18 cellular contexts compared by ENCODE assay signal in the genomic region with DNA sequence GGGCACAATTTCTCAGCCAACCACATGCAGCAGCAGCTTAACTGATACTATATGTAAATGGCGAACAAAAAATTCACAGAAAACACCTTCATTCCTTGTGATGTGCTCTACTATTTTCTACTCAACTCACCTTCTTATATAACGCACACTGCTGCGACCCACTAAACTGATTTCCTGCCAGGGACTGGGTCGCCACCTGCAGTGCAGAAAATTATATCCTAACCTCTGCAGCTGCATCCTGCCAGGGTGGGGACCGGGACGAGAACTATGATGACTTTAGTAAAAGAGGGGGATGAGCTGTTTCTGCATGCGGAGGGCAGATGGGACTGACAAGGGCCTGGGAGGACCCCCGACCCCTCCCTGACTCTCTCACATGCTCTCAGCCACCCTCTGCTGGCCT. TPM values are rescaled to one million over a fixed set of nuclear protein-coding genes. Genes with fewer than 3 reads are reported as not detected.
DNase-seq lines count a peak whose midpoint lies in the region; TF ChIP-seq lines count a peak whose summit lies in the region.
"Had no signal": no experiment of that assay in that cellular context is flagged by ENCODE, and none has a peak within 500 bp of the region (broad histone marks: within the 10 kb centered on the region; RNA-seq: fewer than 3 reads in every experiment).

No MANE protein-coding gene starts in this region.

- H3K27ac Mint-ChIP-seq in activated CD4-positive, alpha-beta memory T cell treated with anti-CD3 and anti-CD28 coated beads, Interleukin-2, amount 10 ng/mL, durations not matched to agents 7 days and 5 days, result no peak overlapping the region
- H3K27ac Mint-ChIP-seq: CD14-positive monocyte had no signal

- no peaks in the 10 kb centered on the region for H3K4me1 ChIP-seq in effector memory CD4-positive, alpha-beta T cell (ENCODE audit: control insufficient read depth, insufficient read depth, low read length, poor library complexity, severe bottlenecking)

- no peak overlapping the region for H3K4me3 Mint-ChIP-seq in activated CD4-positive, alpha-beta memory T cell treated with anti-CD3 and anti-CD28 coated beads, Interleukin-2, amount 10 ng/mL, durations not matched to agents 7 days and 5 days
- H3K4me3 Mint-ChIP-seq: CD14-positive monocyte, T-helper 17 cell had no signal

- H3K27me3 ChIP-seq in neural cell (ENCODE audit: insufficient read depth, low read depth, low read length), result no peaks in the 10 kb centered on the region
- no peaks in the 10 kb centered on the region for H3K27me3 ChIP-seq in effector memory CD4-positive, alpha-beta T cell (replicated peaks; ENCODE audit: control insufficient read depth, insufficient read depth, low read length, poor library complexity, severe bottlenecking)

- H3K4me1 Mint-ChIP-seq in activated CD4-positive, alpha-beta memory T cell treated with anti-CD3 and anti-CD28 coated beads, Interleukin-2, amount 10 ng/mL, durations not matched to agents 7 days and 5 days, result no peaks in the 10 kb centered on the region
- H3K4me1 Mint-ChIP-seq: CD14-positive monocyte had no signal

- H4K20me1 ChIP-seq in neural cell (ENCODE audit: insufficient read depth), result no peaks in the 10 kb centered on the region

- H3F3A ChIP-seq in neural cell (ENCODE audit: insufficient read depth, low read length, poor library complexity, severe bottlenecking), result no peaks in the 10 kb centered on the region

- H3K9me2 ChIP-seq in neural cell (ENCODE audit: insufficient read depth, low read length), result no peaks in the 10 kb centered on the region

- TF ChIP-seq RAD21 in neural cell (conservative IDR thresholded peaks at IDR 0.05), result peak; percentile 64

- no peaks in the 10 kb centered on the region for H3K36me3 ChIP-seq in neural cell (ENCODE audit: insufficient read depth, low read length)
- no peaks in the 10 kb centered on the region for H3K36me3 ChIP-seq in effector memory CD4-positive, alpha-beta T cell (ENCODE audit: control insufficient read depth, insufficient read depth, low read length)
- H3K36me3 ChIP-seq: SJCRH30 had no signal

- in situ Hi-C loops in ACHN (cut with HindIII; ENCODE audit: low pct_ligation_motif_present, low pct_unique_long_range_greater_than_20kb, low sequenced_read_pairs), result no loop called here

- no peaks in the 10 kb centered on the region for H3K9me3 ChIP-seq in neural cell (ENCODE audit: low read length)
- H3K9me3 ChIP-seq in effector memory CD4-positive, alpha-beta T cell (ENCODE audit: control insufficient read depth, low read length), result no peaks in the 10 kb centered on the region
- H3K9me3 ChIP-seq: SJCRH30 had no signal

- H3K79me2 ChIP-seq in neural cell (replicated peaks; ENCODE audit: insufficient read depth, low read length), result no peaks in the 10 kb centered on the region

- CTCF ChIA-PET in activated CD4-positive, alpha-beta memory T cell treated with anti-CD3 and anti-CD28 coated beads, Interleukin-2, amount 10 ng/mL, durations not matched to agents 7 days and 5 days (lab: Charles Lee), result no interaction called here

- no peak overlapping the region for H2AFZ ChIP-seq in neural cell (ENCODE audit: low read depth, low read length)
- H2AFZ ChIP-seq: GM23248 had no signal

- H3K9ac ChIP-seq in neural cell (ENCODE audit: low read length), result peak overlapping the region; percentile 38
- H3K9ac ChIP-seq: GM23248 had no signal

- peak; percentile 57 for TF ChIP-seq CTCF in neural cell (IDR thresholded peaks at IDR 0.05; ENCODE audit: poor library complexity, severe bottlenecking)

- POLR2A ChIA-PET in activated CD4-positive, alpha-beta memory T cell treated with anti-CD3 and anti-CD28 coated beads, Interleukin-2, amount 10 ng/mL, durations not matched to agents 7 days and 5 days (lab: Charles Lee), result no interaction called here

- peak overlapping the region; percentile 55 for H3K27ac ChIP-seq in neural cell (ENCODE audit: low read length)
- H3K27ac ChIP-seq in effector memory CD4-positive, alpha-beta T cell (ENCODE audit: insufficient read depth, low read length, poor library complexity, severe bottlenecking), result no peak overlapping the region
- H3K27ac ChIP-seq: GM23248, SJCRH30 had no signal

- H3K4me2 ChIP-seq in neural cell (ENCODE audit: low read length), result no peak overlapping the region

- no peaks in the 10 kb centered on the region for H3K9me3 Mint-ChIP-seq in activated CD4-positive, alpha-beta memory T cell treated with anti-CD3 and anti-CD28 coated beads, Interleukin-2, amount 10 ng/mL, durations not matched to agents 7 days and 5 days
- H3K9me3 Mint-ChIP-seq: CD14-positive monocyte had no signal

- DNase-seq in COR-L47 (lab: John Stamatoyannopoulos, UW) (peak; percentile 68), NCI-H69 (lab: John Stamatoyannopoulos, UW) (peak; percentile 59), ACHN (no peak)
- peak; percentile 57 for DNase-seq in Jurkat, Clone E6-1 (ENCODE audit: low read depth, low spot score)
- no peak for DNase-seq in activated CD4-positive, alpha-beta memory T cell treated with anti-CD3 and anti-CD28 coated beads, Interleukin-2, amount 10 ng/mL, durations not matched to agents 7 days and 5 days
- DNase-seq in effector memory CD4-positive, alpha-beta T cell, result no peak
- DNase-seq: EL, GM23248, NCI-H1105 treated with DMSO at 0.1 percent for 48 hours, NCI-H1930, NCI-H446 treated with DMSO at 0.1 percent for 48 hours, NCI-H774, SJCRH30, T-helper 17 cell had no signal

- H3K4me3 ChIP-seq in Jurkat, Clone E6-1 (ENCODE audit: low read length), result no peak overlapping the region
- no peak overlapping the region for H3K4me3 ChIP-seq in neural cell (ENCODE audit: low read length)
- H3K4me3 ChIP-seq in effector memory CD4-positive, alpha-beta T cell (ENCODE audit: insufficient read depth, low read depth, low read length, poor library complexity, severe bottlenecking), result no peak overlapping the region
- H3K4me3 ChIP-seq: GM12878, GM23248, K562, SJCRH30 had no signal

- H3K27me3 Mint-ChIP-seq in activated CD4-positive, alpha-beta memory T cell treated with anti-CD3 and anti-CD28 coated beads, Interleukin-2, amount 10 ng/mL, durations not matched to agents 7 days and 5 days, result no peaks in the 10 kb centered on the region

- no peaks in the 10 kb centered on the region for H3K36me3 Mint-ChIP-seq in activated CD4-positive, alpha-beta memory T cell treated with anti-CD3 and anti-CD28 coated beads, Interleukin-2, amount 10 ng/mL, durations not matched to agents 7 days and 5 days (ENCODE audit: low read depth)
- H3K36me3 Mint-ChIP-seq: CD14-positive monocyte had no signal

- TF ChIP-seq EP300 in neural cell (conservative IDR thresholded peaks at IDR 0.05; ENCODE audit: poor library complexity, severe bottlenecking), result no peak

TF ChIP-seq in neural cell, 6 proteins besides CTCF, POLR2A, EP300 and RAD21:
- peak; percentile 59 for TF ChIP-seq SMC3 (conservative IDR thresholded peaks at IDR 0.05; ENCODE audit: poor library complexity)
- no peak for TF ChIP-seq EZH2 (IDR thresholded peaks at IDR 0.05; ENCODE audit: borderline replicate concordance, insufficient read depth, low read length, poor library complexity, severe bottlenecking)

RNA-seq across cellular contexts. Expression of a gene that starts 27.4 kb away (rescaled TPM):
- 1.3 TPM for polyA plus RNA-seq in Jurkat, Clone E6-1 (2012; ENCODE audit: insufficient read depth, insufficient read length)
- polyA plus RNA-seq in neural cell, result 14.9 and 103 TPM in 2 replicates
- polyA minus RNA-seq in neural cell, result 29.7 and 47.6 TPM in 2 replicates
- under 1 TPM in 1 of 2 experiments, not detected in 1; 0.13 TPM for total RNA-seq in activated CD4-positive, alpha-beta memory T cell treated with anti-CD3 and anti-CD28 coated beads, Interleukin-2, amount 10 ng/mL, durations not matched to agents 7 days and 5 days
- total RNA-seq: GM23248, K562 had no signal
- polyA plus RNA-seq: CD14-positive monocyte, GM23248, K562 had no signal

Comparison
In these comparisons a context has a peak if more than half of its experiments do, and no peak if none do; other contexts are left out.
1. DNase-seq: peak in COR-L47 (single experiment), Jurkat, Clone E6-1 (single experiment) and NCI-H69 (single experiment); none in activated CD4-positive, alpha-beta memory T cell treated with anti-CD3 and anti-CD28 coated beads, Interleukin-2, amount 10 ng/mL, durations not matched to agents 7 days and 5 days (single experiment), ACHN (single experiment) and effector memory CD4-positive, alpha-beta T cell (0 of 3).